Comparison of ENCODE assay signal across 1 cellular context in genomic region chr10:71287456-71287855, GRCh38.
A peak's percentile ranks its signal among the peaks of the same experiment; 100 is the strongest.
TF ChIP-seq lines count a peak whose summit lies in the region.

No MANE protein-coding gene starts in this region.

TF ChIP-seq in K562, 482 proteins besides CTCF, POLR2A, EP300 and RAD21 (continued from another document):
- TF ChIP-seq, protein P1, sequence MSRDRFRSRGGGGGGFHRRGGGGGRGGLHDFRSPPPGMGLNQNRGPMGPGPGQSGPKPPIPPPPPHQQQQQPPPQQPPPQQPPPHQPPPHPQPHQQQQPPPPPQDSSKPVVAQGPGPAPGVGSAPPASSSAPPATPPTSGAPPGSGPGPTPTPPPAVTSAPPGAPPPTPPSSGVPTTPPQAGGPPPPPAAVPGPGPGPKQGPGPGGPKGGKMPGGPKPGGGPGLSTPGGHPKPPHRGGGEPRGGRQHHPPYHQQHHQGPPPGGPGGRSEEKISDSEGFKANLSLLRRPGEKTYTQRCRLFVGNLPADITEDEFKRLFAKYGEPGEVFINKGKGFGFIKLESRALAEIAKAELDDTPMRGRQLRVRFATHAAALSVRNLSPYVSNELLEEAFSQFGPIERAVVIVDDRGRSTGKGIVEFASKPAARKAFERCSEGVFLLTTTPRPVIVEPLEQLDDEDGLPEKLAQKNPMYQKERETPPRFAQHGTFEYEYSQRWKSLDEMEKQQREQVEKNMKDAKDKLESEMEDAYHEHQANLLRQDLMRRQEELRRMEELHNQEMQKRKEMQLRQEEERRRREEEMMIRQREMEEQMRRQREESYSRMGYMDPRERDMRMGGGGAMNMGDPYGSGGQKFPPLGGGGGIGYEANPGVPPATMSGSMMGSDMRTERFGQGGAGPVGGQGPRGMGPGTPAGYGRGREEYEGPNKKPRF (IDR thresholded peaks at IDR 0.05; ENCODE audit: low read depth, low read length), result no peak
- TF ChIP-seq BMI1 (IDR thresholded peaks at IDR 0.05; ENCODE audit: low read length) (no peak), POLR2G (IDR thresholded peaks at IDR 0.05; ENCODE audit: low read depth, low read length) (peak; percentile 56)
- TF ChIP-seq, protein P2, sequence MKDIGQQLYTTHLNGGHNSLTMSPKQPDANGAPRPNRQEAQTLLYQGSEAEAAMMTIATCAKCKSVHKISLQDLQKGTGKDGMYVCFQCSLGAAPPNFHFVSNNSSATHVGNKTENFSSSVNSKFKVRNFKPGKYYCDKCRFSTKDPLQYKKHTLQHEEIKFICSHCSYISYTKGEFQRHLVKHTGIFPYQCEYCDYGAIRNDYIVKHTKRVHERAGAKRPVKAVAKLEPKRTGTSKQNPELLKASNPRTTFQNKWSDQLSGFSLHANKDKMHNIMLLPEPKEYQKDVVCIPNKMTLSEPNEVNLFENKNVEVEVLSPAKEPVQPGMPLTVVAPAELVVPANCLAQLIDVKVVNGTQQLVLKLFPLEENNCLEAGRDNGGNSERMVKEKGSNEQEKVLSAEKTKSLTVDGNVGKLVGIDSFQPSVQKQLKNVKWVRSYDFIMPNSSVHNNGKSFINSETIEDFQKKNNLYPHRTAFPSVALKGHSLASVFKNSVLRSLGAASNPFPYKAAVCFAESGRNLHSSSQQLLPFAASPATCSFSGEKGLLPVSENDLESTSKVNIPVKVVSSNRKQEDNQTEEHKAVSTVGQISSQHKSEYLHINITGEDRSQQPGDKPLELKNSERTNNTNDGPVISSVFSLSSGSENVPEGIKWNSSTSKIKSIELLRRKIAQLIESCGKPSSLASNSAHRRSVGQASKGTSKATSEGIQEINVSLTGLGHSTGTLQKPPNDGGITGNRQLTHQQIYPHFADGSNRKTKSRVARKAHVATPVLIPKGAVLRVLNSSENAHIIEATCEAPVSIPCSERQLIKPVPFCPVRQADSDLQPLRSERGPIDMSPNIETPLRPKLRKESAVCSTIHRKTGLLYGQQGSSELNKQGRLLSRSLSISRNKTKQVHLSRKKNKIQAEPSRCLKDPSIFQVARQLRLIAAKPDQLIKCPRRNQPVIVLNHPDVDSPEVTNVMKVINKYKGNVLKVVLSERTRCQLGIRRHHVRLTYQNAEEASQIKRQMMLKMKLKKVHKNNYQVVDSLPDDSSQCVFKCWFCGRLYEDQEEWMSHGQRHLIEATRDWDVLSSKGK (CRISPR knock-in tag; IDR thresholded peaks at IDR 0.05), result no peak
- TF ChIP-seq, protein P3, sequence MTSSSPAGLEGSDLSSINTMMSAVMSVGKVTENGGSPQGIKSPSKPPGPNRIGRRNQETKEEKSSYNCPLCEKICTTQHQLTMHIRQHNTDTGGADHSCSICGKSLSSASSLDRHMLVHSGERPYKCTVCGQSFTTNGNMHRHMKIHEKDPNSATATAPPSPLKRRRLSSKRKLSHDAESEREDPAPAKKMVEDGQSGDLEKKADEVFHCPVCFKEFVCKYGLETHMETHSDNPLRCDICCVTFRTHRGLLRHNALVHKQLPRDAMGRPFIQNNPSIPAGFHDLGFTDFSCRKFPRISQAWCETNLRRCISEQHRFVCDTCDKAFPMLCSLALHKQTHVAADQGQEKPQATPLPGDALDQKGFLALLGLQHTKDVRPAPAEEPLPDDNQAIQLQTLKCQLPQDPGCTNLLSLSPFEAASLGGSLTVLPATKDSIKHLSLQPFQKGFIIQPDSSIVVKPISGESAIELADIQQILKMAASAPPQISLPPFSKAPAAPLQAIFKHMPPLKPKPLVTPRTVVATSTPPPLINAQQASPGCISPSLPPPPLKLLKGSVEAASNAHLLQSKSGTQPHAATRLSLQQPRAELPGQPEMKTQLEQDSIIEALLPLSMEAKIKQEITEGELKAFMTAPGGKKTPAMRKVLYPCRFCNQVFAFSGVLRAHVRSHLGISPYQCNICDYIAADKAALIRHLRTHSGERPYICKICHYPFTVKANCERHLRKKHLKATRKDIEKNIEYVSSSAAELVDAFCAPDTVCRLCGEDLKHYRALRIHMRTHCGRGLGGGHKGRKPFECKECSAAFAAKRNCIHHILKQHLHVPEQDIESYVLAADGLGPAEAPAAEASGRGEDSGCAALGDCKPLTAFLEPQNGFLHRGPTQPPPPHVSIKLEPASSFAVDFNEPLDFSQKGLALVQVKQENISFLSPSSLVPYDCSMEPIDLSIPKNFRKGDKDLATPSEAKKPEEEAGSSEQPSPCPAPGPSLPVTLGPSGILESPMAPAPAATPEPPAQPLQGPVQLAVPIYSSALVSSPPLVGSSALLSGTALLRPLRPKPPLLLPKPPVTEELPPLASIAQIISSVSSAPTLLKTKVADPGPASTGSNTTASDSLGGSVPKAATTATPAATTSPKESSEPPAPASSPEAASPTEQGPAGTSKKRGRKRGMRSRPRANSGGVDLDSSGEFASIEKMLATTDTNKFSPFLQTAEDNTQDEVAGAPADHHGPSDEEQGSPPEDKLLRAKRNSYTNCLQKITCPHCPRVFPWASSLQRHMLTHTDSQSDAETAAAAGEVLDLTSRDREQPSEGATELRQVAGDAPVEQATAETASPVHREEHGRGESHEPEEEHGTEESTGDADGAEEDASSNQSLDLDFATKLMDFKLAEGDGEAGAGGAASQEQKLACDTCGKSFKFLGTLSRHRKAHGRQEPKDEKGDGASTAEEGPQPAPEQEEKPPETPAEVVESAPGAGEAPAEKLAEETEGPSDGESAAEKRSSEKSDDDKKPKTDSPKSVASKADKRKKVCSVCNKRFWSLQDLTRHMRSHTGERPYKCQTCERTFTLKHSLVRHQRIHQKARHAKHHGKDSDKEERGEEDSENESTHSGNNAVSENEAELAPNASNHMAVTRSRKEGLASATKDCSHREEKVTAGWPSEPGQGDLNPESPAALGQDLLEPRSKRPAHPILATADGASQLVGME (CRISPR knock-in tag; IDR thresholded peaks at IDR 0.05), result no peak
